ENCODE assay signal across 25 cellular contexts in genomic region chr1:182925661-182926060, GRCh38. TPM values are rescaled to one million over a fixed set of nuclear protein-coding genes. Genes with fewer than 3 reads are reported as not detected.
"Had no signal": no experiment of that assay in that cellular context is flagged by ENCODE, and none has a peak within 500 bp of the region (broad histone marks: within the 10 kb centered on the region; RNA-seq: fewer than 3 reads in every experiment).

No MANE protein-coding gene starts in this region.

- H3K9me3 ChIP-seq: colonic mucosa, esophagus squamous epithelium, gastroesophageal sphincter, heart right ventricle, left lung, lower lobe of right lung, mucosa of descending colon had no signal

- H3K36me3 Mint-ChIP-seq: mesothelial cell of epicardium, naive B cell had no signal

- DNase-seq: colonic mucosa; cortex of kidney; effector CD8-positive, alpha-beta T cell; effector memory CD8-positive, alpha-beta T cell; endodermal cell; erythroblast; esophagus squamous epithelium; head of caudate nucleus; heart right ventricle; left cardiac atrium; left lung; left ventricle myocardium superior; lower lobe of right lung; mesenchymal stem cell; mucosa of descending colon; naive B cell had no signal

- ATAC-seq: effector memory CD8-positive, alpha-beta T cell; esophagus mucosa; gastroesophageal sphincter; heart right ventricle; left cardiac atrium; left lung; left ventricle myocardium superior; lower lobe of right lung; mucosa of descending colon had no signal

- H3K4me3 Mint-ChIP-seq: dendritic cell treated with granulocyte-macrophage colony-stimulating factor and Interleukin-4, amounts not matched to agents 40 ng/mL and 50 ng/mL, for 4 days; effector memory CD8-positive, alpha-beta T cell; endodermal cell; mesothelial cell of epicardium; naive B cell had no signal

- H3K27ac Mint-ChIP-seq: dendritic cell treated with granulocyte-macrophage colony-stimulating factor and Interleukin-4, amounts not matched to agents 40 ng/mL and 50 ng/mL, for 4 days; effector memory CD8-positive, alpha-beta T cell; endodermal cell; mesothelial cell of epicardium; naive B cell had no signal

- H3K4me3 ChIP-seq: colonic mucosa, esophagus squamous epithelium, gastroesophageal sphincter, heart right ventricle, left lung, lower lobe of right lung, mucosa of descending colon had no signal

- H3K4me1 ChIP-seq: colonic mucosa, esophagus squamous epithelium, gastroesophageal sphincter, heart right ventricle, left lung, lower lobe of right lung had no signal

- H3K27me3 ChIP-seq: colonic mucosa, esophagus squamous epithelium, gastroesophageal sphincter, left lung had no signal

- H3K9me3 Mint-ChIP-seq: dendritic cell treated with granulocyte-macrophage colony-stimulating factor and Interleukin-4, amounts not matched to agents 40 ng/mL and 50 ng/mL, for 4 days; effector memory CD8-positive, alpha-beta T cell; endodermal cell; mesothelial cell of epicardium; naive B cell had no signal

- H3K4me1 Mint-ChIP-seq: mesothelial cell of epicardium had no signal

- H3K36me3 ChIP-seq: colonic mucosa, esophagus squamous epithelium, gastroesophageal sphincter, heart right ventricle, left lung, lower lobe of right lung had no signal

- H3K27ac ChIP-seq: colonic mucosa, epithelial cell of prostate, esophagus squamous epithelium, gastroesophageal sphincter, heart right ventricle, left lung, lower lobe of right lung had no signal

RNA-seq across cellular contexts. Expression of gene SHCBP1L, which starts 27.3 kb away (rescaled TPM):
- total RNA-seq: colonic mucosa, endodermal cell, esophagus mucosa, frontal cortex, gastroesophageal sphincter, heart right ventricle, left cardiac atrium, left lung, left ventricle myocardium superior, lower lobe of right lung, lung microvascular endothelial cell, mesenteric fat pad, mesothelial cell of epicardium, mucosa of descending colon, myocyte had no signal
